8 cellular contexts compared by ENCODE assay signal in genomic region chr10:98425511-98426352, GRCh38. TPM values are rescaled to one million over a fixed set of nuclear protein-coding genes. Genes with fewer than 3 reads are reported as not detected.
A peak's percentile ranks its signal among the peaks of the same experiment; 100 is the strongest.
DNase-seq lines count a peak whose midpoint lies in the region; ATAC-seq and TF ChIP-seq lines count a peak whose summit lies in the region.

No MANE protein-coding gene starts in this region.

- no peaks in the 10 kb centered on the region for H3K4me1 Mint-ChIP-seq in activated naive CD4-positive, alpha-beta T cell treated with anti-CD3 and anti-CD28 coated beads, Interleukin-2, amount 10 ng/mL, durations not matched to agents 7 days and 5 days

- no peak overlapping the region for H3K27ac Mint-ChIP-seq in activated naive CD4-positive, alpha-beta T cell treated with anti-CD3 and anti-CD28 coated beads, Interleukin-2, amount 10 ng/mL, durations not matched to agents 7 days and 5 days

- no peak overlapping the region for H3K4me3 ChIP-seq in right atrium auricular region

- peak; percentile 58 for DNase-seq in activated CD4-positive, CD25-positive, alpha-beta regulatory T cell treated with anti-CD3 and anti-CD28 coated beads, Interleukin-2, amount 50 U/mL, for 72 hours
- DNase-seq in OCI-M1 (lab: John Stamatoyannopoulos, UW): peak; percentile 84
- peak; percentile 61 for DNase-seq in activated naive CD4-positive, alpha-beta T cell treated with anti-CD3 and anti-CD28 coated beads, Interleukin-2, amount 10 ng/mL, durations not matched to agents 7 days and 5 days
- DNase-seq in right atrium auricular region (ENCODE audit: low spot score): peak; percentile 57
- peak; percentile 9 for DNase-seq in stimulated activated CD4-positive, alpha-beta T cell treated with anti-CD3 and anti-CD28 coated beads, Interleukin-2, amount 100 ng/mL, for 4 hours (ENCODE audit: low read depth)

- peaks cover 21% of the 10 kb centered on the region for H3K36me3 Mint-ChIP-seq in activated naive CD4-positive, alpha-beta T cell treated with anti-CD3 and anti-CD28 coated beads, Interleukin-2, amount 10 ng/mL, durations not matched to agents 7 days and 5 days

- H3K27me3 Mint-ChIP-seq in activated naive CD4-positive, alpha-beta T cell treated with anti-CD3 and anti-CD28 coated beads, Interleukin-2, amount 10 ng/mL, durations not matched to agents 7 days and 5 days: no peaks in the 10 kb centered on the region

- H3K36me3 ChIP-seq in right atrium auricular region: peaks cover 32% of the 10 kb centered on the region

- CTCF ChIA-PET in activated naive CD4-positive, alpha-beta T cell treated with anti-CD3 and anti-CD28 coated beads, Interleukin-2, amount 10 ng/mL, durations not matched to agents 7 days and 5 days (lab: Charles Lee): interaction anchor here (0.7 to 3.0 kb wide), 10 partner anchors 8 to 298 kb away, joined by 3 to 18 read pairs (median 4); partner anchors contain the start of genes HPS1 and PYROXD2

- H3K4me3 Mint-ChIP-seq in activated naive CD4-positive, alpha-beta T cell treated with anti-CD3 and anti-CD28 coated beads, Interleukin-2, amount 10 ng/mL, durations not matched to agents 7 days and 5 days: no peak overlapping the region

- no peaks in the 10 kb centered on the region for H3K9me3 ChIP-seq in right atrium auricular region

- TF ChIP-seq CTCF in right atrium auricular region (IDR thresholded peaks at IDR 0.05): peak; percentile 59 to 70

- H3K4me1 ChIP-seq in right atrium auricular region: no peaks in the 10 kb centered on the region

- no peaks in the 10 kb centered on the region for H3K9me3 Mint-ChIP-seq in activated naive CD4-positive, alpha-beta T cell treated with anti-CD3 and anti-CD28 coated beads, Interleukin-2, amount 10 ng/mL, durations not matched to agents 7 days and 5 days

- ATAC-seq in activated CD4-positive, CD25-positive, alpha-beta regulatory T cell treated with anti-CD3 and anti-CD28 coated beads, Interleukin-2, amount 50 U/mL, for 24 hours: no peak
- ATAC-seq in HG02678 (IDR thresholded peaks at IDR 0.05; ENCODE audit: unreplicated experiment) (peak; percentile 81), HG02759 (IDR thresholded peaks at IDR 0.05; ENCODE audit: unreplicated experiment) (no peak)

- no peak overlapping the region for H3K27ac ChIP-seq in right atrium auricular region

- no peaks in the 10 kb centered on the region for H3K27me3 ChIP-seq in right atrium auricular region

RNA-seq across cellular contexts. Expression of gene PYROXD2, which starts 10.8 kb away (rescaled TPM):
- 1 to 10 TPM; 1.8 to 5.2 TPM for total RNA-seq in right atrium auricular region

RNA-seq across cellular contexts. Expression of gene HPS1, which starts 21.0 kb away (rescaled TPM):
- total RNA-seq in right atrium auricular region: 10 to 100 TPM; 26.9 to 43.6 TPM

Comparison
In these comparisons a context has a peak if more than half of its experiments do, and no peak if none do; other contexts are left out.
1. DNase-seq: peak in every context shown above with its lines; median percentile 84 in OCI-M1; 61 in activated naive CD4-positive, alpha-beta T cell treated with anti-CD3 and anti-CD28 coated beads, Interleukin-2, amount 10 ng/mL, durations not matched to agents 7 days and 5 days; 58 in activated CD4-positive, CD25-positive, alpha-beta regulatory T cell treated with anti-CD3 and anti-CD28 coated beads, Interleukin-2, amount 50 U/mL, for 72 hours; 57 in right atrium auricular region; 9 in stimulated activated CD4-positive, alpha-beta T cell treated with anti-CD3 and anti-CD28 coated beads, Interleukin-2, amount 100 ng/mL, for 4 hours.